12 cellular contexts compared by ENCODE assay signal in genomic region chr10:79184649-79185048, GRCh38.
DNase-seq lines count a peak whose midpoint lies in the region; ATAC-seq and TF ChIP-seq lines count a peak whose summit lies in the region.
"Had no signal": no experiment of that assay in that cellular context is flagged by ENCODE, and none has a peak within 500 bp of the region (broad histone marks: within the 10 kb centered on the region; RNA-seq: fewer than 3 reads in every experiment).

No MANE protein-coding gene starts in this region.

- H3K9ac ChIP-seq in GM23248 (peak overlapping the region; percentile 49), adipocyte (ENCODE audit: low read length) (peak overlapping the region; percentile 32)

- H3K9me3 ChIP-seq in GM23248 (ENCODE audit: low read depth), result no peaks in the 10 kb centered on the region
- H3K9me3 ChIP-seq in adipocyte (ENCODE audit: control insufficient read depth, low read length), result no peaks in the 10 kb centered on the region
- no peaks in the 10 kb centered on the region for H3K9me3 ChIP-seq in hepatocyte (ENCODE audit: low read depth)
- H3K9me3 ChIP-seq in sigmoid colon, result no peaks in the 10 kb centered on the region
- H3K9me3 ChIP-seq in mucosa of descending colon, result no peaks in the 10 kb centered on the region

- peaks cover 41% of the 10 kb centered on the region for H3F3A ChIP-seq in GM23248 (ENCODE audit: insufficient read depth)

- H2AFZ ChIP-seq in GM23248, result no peak overlapping the region
- no peak overlapping the region for H2AFZ ChIP-seq in hepatocyte

- 30 to 32% methylated on average over 6 of the region's 6 CpGs for WGBS in GM23248 (ENCODE audit: low coverage in 1 of 2, low lambda C conversion rate in 2 of 2, missing lambda C conversion rate in 2 of 2), 2 experiments
- 67% methylated on average over 6 of the region's 6 CpGs for WGBS in hepatocyte (ENCODE audit: low lambda C conversion rate, missing lambda C conversion rate)
- 75 to 81% methylated on average over 6 of the region's 6 CpGs for WGBS in sigmoid colon, 2 donors

- TF ChIP-seq CTCF in hepatocyte (IDR thresholded peaks at IDR 0.05; ENCODE audit: poor library complexity) (no peak), sigmoid colon (IDR thresholded peaks at IDR 0.05) (no peak), mucosa of descending colon (IDR thresholded peaks at IDR 0.05) (no peak)

- H3K4me3 ChIP-seq in GM23248, result no peak overlapping the region
- no peak overlapping the region for H3K4me3 ChIP-seq in adipocyte (ENCODE audit: low read length)
- no peak overlapping the region for H3K4me3 ChIP-seq in hepatocyte
- no peak overlapping the region for H3K4me3 ChIP-seq in sigmoid colon
- no peak overlapping the region for H3K4me3 ChIP-seq in mucosa of descending colon

- H3K79me2 ChIP-seq in GM23248 (ENCODE audit: insufficient read depth) (peaks cover 74% of the 10 kb centered on the region), hepatocyte (peaks cover 65% of the 10 kb centered on the region)

- H3K9me3 Mint-ChIP-seq in activated CD4-positive, alpha-beta memory T cell treated with anti-CD3 and anti-CD28 coated beads for 36 hours, result no peaks in the 10 kb centered on the region
- H3K9me3 Mint-ChIP-seq in activated naive CD8-positive, alpha-beta T cell treated with anti-CD3 and anti-CD28 coated beads for 36 hours, result no peaks in the 10 kb centered on the region

- H4K20me1 ChIP-seq in GM23248 (ENCODE audit: insufficient read depth) (no peaks in the 10 kb centered on the region), hepatocyte (ENCODE audit: insufficient read depth, poor library complexity, severe bottlenecking) (peaks cover 56% of the 10 kb centered on the region)

- H3K36me3 ChIP-seq in GM23248 (ENCODE audit: low read depth), result 0 out of 2 replicates have a peak, but pooled peaks cover 4% of the 10 kb centered on the region
- peaks cover 36% of the 10 kb centered on the region for H3K36me3 ChIP-seq in adipocyte (ENCODE audit: control insufficient read depth, insufficient read depth, low read length, severe bottlenecking)
- no peaks in the 10 kb centered on the region for H3K36me3 ChIP-seq in hepatocyte (replicated peaks; ENCODE audit: insufficient read depth, low read depth)
- peaks cover 0 to 8% (median 4%) of the 10 kb centered on the region in 4 donors for H3K36me3 ChIP-seq in sigmoid colon
- no peaks in the 10 kb centered on the region for H3K36me3 ChIP-seq in mucosa of descending colon (ENCODE audit: low read depth)

- H3K4me2 ChIP-seq in GM23248 (ENCODE audit: unreplicated experiment), result peak overlapping the region; percentile 13
- peak overlapping the region; percentile 43 for H3K4me2 ChIP-seq in hepatocyte

- in situ Hi-C loops in GM23248 (cut with MboI), result no loop called here

- H3K4me1 Mint-ChIP-seq in activated CD4-positive, alpha-beta memory T cell treated with anti-CD3 and anti-CD28 coated beads for 36 hours (ENCODE audit: low read depth), result no peaks in the 10 kb centered on the region
- H3K4me1 Mint-ChIP-seq in activated naive CD8-positive, alpha-beta T cell treated with anti-CD3 and anti-CD28 coated beads for 36 hours, result no peaks in the 10 kb centered on the region

- no peaks in the 10 kb centered on the region for H3K36me3 Mint-ChIP-seq in activated CD4-positive, alpha-beta memory T cell treated with anti-CD3 and anti-CD28 coated beads for 36 hours
- no peaks in the 10 kb centered on the region for H3K36me3 Mint-ChIP-seq in activated naive CD8-positive, alpha-beta T cell treated with anti-CD3 and anti-CD28 coated beads for 36 hours

- no peak for DNase-seq in GM23248
- DNase-seq in adipocyte (ENCODE audit: low read depth), result no peak
- DNase-seq in hepatocyte (ENCODE audit: low spot score), result no peak
- no peak for DNase-seq in sigmoid colon
- no peak for DNase-seq in activated CD4-positive, alpha-beta memory T cell treated with anti-CD3 and anti-CD28 coated beads for 36 hours
- DNase-seq in SKM-1 (lab: John Stamatoyannopoulos, UW; ENCODE audit: unreplicated experiment), result no peak
- DNase-seq in activated naive CD8-positive, alpha-beta T cell treated with anti-CD3 and anti-CD28 coated beads for 36 hours, result no peak
- DNase-seq in mucosa of descending colon, result no peak
- DNase-seq: activated CD4-positive, alpha-beta T cell treated with anti-CD3 and anti-CD28 coated beads, Interleukin-2, amount 50 U/mL, for 1 hour; activated gamma-delta T cell; foreskin melanocyte; NCI-H1417 treated with DMSO at 0.1 percent for 48 hours had no signal

- POLR2A ChIA-PET in activated CD4-positive, alpha-beta memory T cell treated with anti-CD3 and anti-CD28 coated beads for 36 hours (lab: Charles Lee), result no interaction called here

- ATAC-seq in mucosa of descending colon, result no peak

- no peak for TF ChIP-seq POLR2A in sigmoid colon (IDR thresholded peaks at IDR 0.05)

- H3K9me2 ChIP-seq in GM23248 (ENCODE audit: insufficient read depth) (no peaks in the 10 kb centered on the region), hepatocyte (replicated peaks; ENCODE audit: insufficient read depth) (no peaks in the 10 kb centered on the region)

- intact Hi-C loops in sigmoid colon (cut with DNase I), result loop anchor here (10.0 kb wide), 2 partner anchors 410 to 620 kb away; no protein-coding TSS in a partner anchor
- intact Hi-C loops in activated CD4-positive, alpha-beta memory T cell treated with anti-CD3 and anti-CD28 coated beads for 36 hours (cut with micrococcal nuclease), result no loop called here
- intact Hi-C loops in mucosa of descending colon (cut with DNase I, micrococcal nuclease), result no loop called here

- no peak for TF ChIP-seq EP300 in sigmoid colon (IDR thresholded peaks at IDR 0.05)

- no peak overlapping the region for H3K27ac Mint-ChIP-seq in activated CD4-positive, alpha-beta memory T cell treated with anti-CD3 and anti-CD28 coated beads for 36 hours
- H3K27ac Mint-ChIP-seq in activated naive CD8-positive, alpha-beta T cell treated with anti-CD3 and anti-CD28 coated beads for 36 hours, result no peak overlapping the region

- CTCF ChIA-PET in activated CD4-positive, alpha-beta memory T cell treated with anti-CD3 and anti-CD28 coated beads for 36 hours (lab: Charles Lee), result interaction anchor here (2.2 kb wide), 1 partner anchor 10 kb away, joined by 11 read pairs; no protein-coding TSS in a partner anchor

- H3K27me3 ChIP-seq in GM23248 (replicated peaks; ENCODE audit: insufficient read depth), result no peaks in the 10 kb centered on the region
- H3K27me3 ChIP-seq in adipocyte (replicated peaks; ENCODE audit: control insufficient read depth, insufficient read depth, low read length), result no peaks in the 10 kb centered on the region
- H3K27me3 ChIP-seq in hepatocyte, result no peaks in the 10 kb centered on the region
- H3K27me3 ChIP-seq in sigmoid colon, result no peaks in the 10 kb centered on the region

- H3K27ac ChIP-seq in GM23248 (peak overlapping the region; percentile 74), hepatocyte (peak overlapping the region; percentile 84), sigmoid colon (peak overlapping the region; percentile 58 to 82 (median 73))

- H3K27me3 Mint-ChIP-seq in activated CD4-positive, alpha-beta memory T cell treated with anti-CD3 and anti-CD28 coated beads for 36 hours, result no peaks in the 10 kb centered on the region
- H3K27me3 Mint-ChIP-seq in activated naive CD8-positive, alpha-beta T cell treated with anti-CD3 and anti-CD28 coated beads for 36 hours, result no peaks in the 10 kb centered on the region

- H3K4me1 ChIP-seq in GM23248 (ENCODE audit: insufficient read depth) (peaks cover 50% of the 10 kb centered on the region), adipocyte (ENCODE audit: control insufficient read depth, insufficient read depth, low read length) (peaks cover 72% of the 10 kb centered on the region), hepatocyte (ENCODE audit: insufficient read depth) (peaks cover 62% of the 10 kb centered on the region), sigmoid colon (peaks cover 0 to 98% (median 89%) of the 10 kb centered on the region in 4 donors), mucosa of descending colon (ENCODE audit: low read depth) (peaks cover 63% of the 10 kb centered on the region)

- H3K4me3 Mint-ChIP-seq in activated CD4-positive, alpha-beta memory T cell treated with anti-CD3 and anti-CD28 coated beads for 36 hours, result no peak overlapping the region
- no peak overlapping the region for H3K4me3 Mint-ChIP-seq in activated naive CD8-positive, alpha-beta T cell treated with anti-CD3 and anti-CD28 coated beads for 36 hours
